In the genomic region with DNA sequence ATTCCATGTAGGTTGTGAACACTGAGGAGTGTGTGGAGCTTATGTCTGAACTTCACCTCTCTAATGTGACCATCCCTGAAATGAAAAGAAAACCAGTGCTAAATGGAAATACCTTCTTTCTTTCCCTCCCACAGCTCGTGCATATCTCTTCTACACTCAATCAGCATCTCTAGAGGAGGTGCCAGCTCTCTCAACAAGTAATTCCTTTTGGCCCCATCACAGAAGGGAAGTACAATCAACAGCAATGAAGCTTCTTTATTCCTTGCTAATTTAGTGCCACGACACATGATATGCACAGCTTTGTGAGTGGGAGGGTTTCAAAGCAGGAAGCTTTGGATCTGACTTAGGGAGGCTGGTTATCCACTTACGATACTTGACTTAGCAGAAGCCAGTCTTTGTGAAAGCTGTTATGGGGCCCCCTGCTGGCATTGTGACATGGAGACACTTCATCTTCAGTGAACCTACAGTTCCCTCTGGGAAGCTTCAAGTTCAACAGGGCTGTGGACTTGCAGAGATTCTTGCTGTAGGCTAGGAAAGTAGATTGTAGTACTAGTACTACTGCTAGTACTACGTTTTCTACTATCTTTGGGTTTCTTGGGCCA, we compare ENCODE assay signal across 10 cellular contexts.
DNase-seq lines count a peak whose midpoint lies in the region; ATAC-seq, FAIRE-seq and TF ChIP-seq lines count a peak whose summit lies in the region.
"Had no signal": no experiment of that assay in that cellular context is flagged by ENCODE, and none has a peak within 500 bp of the region (broad histone marks: within the 10 kb centered on the region; RNA-seq: fewer than 3 reads in every experiment).

No MANE protein-coding gene starts in this region.

- intact Hi-C loops in PC-9 (cut with micrococcal nuclease; ENCODE audit: unreplicated experiment) = no loop called here

- H3K36me3 ChIP-seq in PC-9 (ENCODE audit: low read depth) = no peaks in the 10 kb centered on the region
- no peaks in the 10 kb centered on the region for H3K36me3 ChIP-seq in brain microvascular endothelial cell (replicated peaks)
- H3K36me3 ChIP-seq: BLaER1 had no signal

- no peak for FAIRE-seq in GM12892 (lab: Jason Lieb, UNC)

- H3K27ac ChIP-seq in PC-9 (no peak overlapping the region), brain microvascular endothelial cell (no peak overlapping the region)
- H3K27ac ChIP-seq: BLaER1 had no signal

- no peak for TF ChIP-seq POLR2A in GM12892 (IDR thresholded peaks at IDR 0.05; ENCODE audit: low read depth, low read length)

- H3K9me3 ChIP-seq in PC-9 (ENCODE audit: insufficient read depth, low read depth) = no peaks in the 10 kb centered on the region; the same call in 1 of the 2 replicates

- H3K9me2 ChIP-seq in PC-9 (ENCODE audit: insufficient read depth) = no peaks in the 10 kb centered on the region

- no TSS peak for BruUV-seq in PC-9 (replicated peaks; lab: Mats Ljungman, UMichigan)

- POLR2A ChIA-PET in PC-9 (lab: Charles Lee; ENCODE audit: unreplicated experiment) = no interaction called here

- H4K20me1 ChIP-seq in PC-9 (ENCODE audit: insufficient read depth) = no peaks in the 10 kb centered on the region
- H4K20me1 ChIP-seq: BLaER1 had no signal

- H3F3A ChIP-seq in PC-9 (ENCODE audit: insufficient read depth, low read depth) = no peaks in the 10 kb centered on the region

- no peaks in the 10 kb centered on the region for H3K4me1 ChIP-seq in PC-9 (replicated peaks; ENCODE audit: insufficient read depth)

- H3K79me2 ChIP-seq in PC-9 (ENCODE audit: low read depth) = no peaks in the 10 kb centered on the region

- no peak overlapping the region for H2AFZ ChIP-seq in PC-9

- peak; percentile 69 for ATAC-seq in HG03432 (IDR thresholded peaks at IDR 0.05; ENCODE audit: unreplicated experiment)

- DNase-seq in NCI-H146 (lab: John Stamatoyannopoulos, UW) = peak; percentile 1
- no peak for DNase-seq in NCI-H146 treated with DMSO at 0.1 percent for 48 hours (lab: John Stamatoyannopoulos, UW; ENCODE audit: unreplicated experiment)
- DNase-seq in PC-9 = peak in 1 of 2 experiments; percentile 3
- peak; percentile 64 for DNase-seq in brain microvascular endothelial cell
- DNase-seq in kidney tubule cell (ENCODE audit: low spot score) = peak; percentile 53
- DNase-seq in stimulated activated naive CD4-positive, alpha-beta T cell treated with Interleukin-2 at 50 U/mL for 16 hours (lab: John Stamatoyannopoulos, UW) = peak; percentile 19
- no peak for DNase-seq in GM12892 (ENCODE audit: insufficient read length)
- DNase-seq: activated naive CD8-positive, alpha-beta T cell treated with anti-CD3 and anti-CD28 coated beads, Interleukin-2, amount 10 ng/mL, durations not matched to agents 7 days and 5 days had no signal

- H3K27me3 ChIP-seq in PC-9 (ENCODE audit: insufficient read depth, low read depth) (peaks cover 33% of the 10 kb centered on the region), brain microvascular endothelial cell (replicated peaks) (no peaks in the 10 kb centered on the region)
- H3K27me3 ChIP-seq: BLaER1 had no signal

- in situ Hi-C loops in brain microvascular endothelial cell (cut with HindIII; ENCODE audit: low pct_ligation_motif_present, low sequenced_read_pairs) = no loop called here

- TF ChIP-seq CTCF in PC-9 (conservative IDR thresholded peaks at IDR 0.05) (peak; percentile 58), brain microvascular endothelial cell (IDR thresholded peaks at IDR 0.05; ENCODE audit: low read depth, low read length, missing control alignments) (peak; percentile 80)

- CTCF ChIA-PET in PC-9 (lab: Charles Lee) = no interaction called here

- no peak overlapping the region for H3K4me3 ChIP-seq in PC-9
- no peak overlapping the region for H3K4me3 ChIP-seq in brain microvascular endothelial cell (ENCODE audit: low read depth, low read length)
- H3K4me3 ChIP-seq: BLaER1 had no signal

- H3K4me2 ChIP-seq in PC-9 = no peak overlapping the region

Comparison
In these comparisons a context has a peak if more than half of its experiments do, and no peak if none do; other contexts are left out.
1. DNase-seq: peak in NCI-H146 (single experiment), brain microvascular endothelial cell (single experiment), kidney tubule cell (single experiment) and stimulated activated naive CD4-positive, alpha-beta T cell treated with Interleukin-2 at 50 U/mL for 16 hours (single experiment); none in NCI-H146 treated with DMSO at 0.1 percent for 48 hours (single experiment) and GM12892 (single experiment).